In genomic region chr10:88260329-88261051, GRCh38 we compare ENCODE assay signal across 20 cellular contexts.
A peak's percentile ranks its signal among the peaks of the same experiment; 100 is the strongest.
DNase-seq lines count a peak whose midpoint lies in the region; ATAC-seq and TF ChIP-seq lines count a peak whose summit lies in the region.
"Had no signal": no experiment of that assay in that cellular context is flagged by ENCODE, and none has a peak within 500 bp of the region (broad histone marks: within the 10 kb centered on the region; RNA-seq: fewer than 3 reads in every experiment).

No MANE protein-coding gene starts in this region.

- peak; percentile 37 for DNase-seq in GM06990 (ENCODE audit: extremely low read depth, insufficient read length)
- DNase-seq in OCI-LY7 (ENCODE audit: low spot score) = no peak
- no peak for DNase-seq in GDM1 (lab: John Stamatoyannopoulos, UW)
- no peak for DNase-seq in GM20000 (ENCODE audit: low spot score)
- no peak for DNase-seq in omental fat pad (ENCODE audit: low spot score)
- DNase-seq: DMS 273 treated with DMSO at 0.1 percent for 48 hours, GM23248, HCEC 1CT, NCI-H1048, NCI-H2081 treated with DMSO at 0.1 percent for 48 hours, NCI-H345, NCI-H69, OCI-M1, SHP77 treated with DMSO at 0.1 percent for 48 hours had no signal

- H3K4me2 ChIP-seq in OCI-LY7 (ENCODE audit: low read length) = peak overlapping the region; percentile 18; the same call in 1 of the 2 replicates
- H3K4me2 ChIP-seq: A549 had no signal

- BruUV-seq in OCI-LY7 (replicated peaks; lab: Mats Ljungman, UMichigan) = no TSS peak

- H3K9me3 ChIP-seq in OCI-LY7 (ENCODE audit: low read length) = 0 out of 2 replicates have a peak, but pooled peaks cover 4% of the 10 kb centered on the region
- H3K9me3 ChIP-seq: A549 had no signal

- H2AFZ ChIP-seq in OCI-LY7 (ENCODE audit: low read length) = peak overlapping the region; percentile 21; the same call in 1 of the 2 replicates
- H2AFZ ChIP-seq: GM23248 had no signal

- H3K36me3 ChIP-seq in GM06990 (ENCODE audit: control insufficient read depth, insufficient read depth, low read length) (no peaks in the 10 kb centered on the region), OCI-LY7 (ENCODE audit: insufficient read depth, low read length) (no peaks in the 10 kb centered on the region)

- no peaks in the 10 kb centered on the region for H3K79me2 ChIP-seq in OCI-LY7 (ENCODE audit: insufficient read depth, low read depth, low read length)

- POLR2A ChIA-PET in OCI-LY7 (lab: Charles Lee) = interaction anchor here (0.6 to 1.5 kb wide), 5 partner anchors 16 to 127 kb away, joined by 3 to 7 read pairs (median 4); no protein-coding TSS in a partner anchor

- intact Hi-C loops in OCI-LY7 (cut with micrococcal nuclease; ENCODE audit: unreplicated experiment) = no loop called here

- CTCF ChIA-PET in OCI-LY7 (lab: Charles Lee; ENCODE audit: unreplicated experiment) = no interaction called here

- H3K9me2 ChIP-seq in OCI-LY7 (ENCODE audit: insufficient read depth, low read length) = no peaks in the 10 kb centered on the region

- TF ChIP-seq CTCF in GM06990 (IDR thresholded peaks at IDR 0.05; ENCODE audit: insufficient read depth, low read length, poor library complexity, severe bottlenecking) (no peak), OCI-LY7 (conservative IDR thresholded peaks at IDR 0.05; ENCODE audit: low read length) (no peak), GM20000 (IDR thresholded peaks at IDR 0.05; ENCODE audit: extremely low read depth, missing control alignments) (no peak), omental fat pad (IDR thresholded peaks at IDR 0.05) (no peak)

- ATAC-seq in GM18520 (IDR thresholded peaks at IDR 0.05; ENCODE audit: unreplicated experiment) (peak; percentile 53), HG02798 (IDR thresholded peaks at IDR 0.05; ENCODE audit: poor library complexity, unreplicated experiment) (peak; percentile 69), GM18858 (IDR thresholded peaks at IDR 0.05; ENCODE audit: unreplicated experiment) (no peak), omental fat pad (ENCODE audit: low FRiP score) (no peak)
- ATAC-seq: A549, SK-N-SH treated with all-trans-retinoic acid at 6 μM for 48 hours had no signal

- no peaks in the 10 kb centered on the region for H3K27me3 ChIP-seq in GM06990 (replicated peaks; ENCODE audit: control insufficient read depth, insufficient read depth, low read length)

- H3K4me1 ChIP-seq in OCI-LY7 (ENCODE audit: insufficient read depth, low read length, poor library complexity, severe bottlenecking) = peaks cover 18% of the 10 kb centered on the region
- H3K4me1 ChIP-seq: A549 had no signal

- no peak overlapping the region for H3K4me3 ChIP-seq in GM06990 (replicated peaks; ENCODE audit: low read depth, low read length)
- H3K4me3 ChIP-seq in OCI-LY7 (ENCODE audit: low read depth, low read length, poor library complexity, severe bottlenecking) = no peak overlapping the region
- H3K4me3 ChIP-seq: A549, GM23248 had no signal

- no peak overlapping the region for H3K27ac ChIP-seq in OCI-LY7 (ENCODE audit: low read depth, low read length, poor library complexity, severe bottlenecking)
- H3K27ac ChIP-seq: A549, C4-2B, GM23248 had no signal

- no peaks in the 10 kb centered on the region for H4K20me1 ChIP-seq in OCI-LY7 (ENCODE audit: insufficient read depth, low read length)

Comparison
In these comparisons a context has a peak if more than half of its experiments do, and no peak if none do; other contexts are left out.
1. ATAC-seq: peak in GM18520 (single experiment) and HG02798 (single experiment); none in GM18858 (single experiment) and omental fat pad (single experiment).